Comparison of ENCODE assay signal across 28 cellular contexts in genomic region chr2:48567671-48568070, GRCh38. TPM values are rescaled to one million over a fixed set of nuclear protein-coding genes. Genes with fewer than 3 reads are reported as not detected.
DNase-seq lines count a peak whose midpoint lies in the region; ATAC-seq, FAIRE-seq and TF ChIP-seq lines count a peak whose summit lies in the region.
"Had no signal": no experiment of that assay in that cellular context is flagged by ENCODE, and none has a peak within 500 bp of the region (broad histone marks: within the 10 kb centered on the region; RNA-seq: fewer than 3 reads in every experiment).

No MANE protein-coding gene starts in this region.

- no peak overlapping the region for H3K27ac Mint-ChIP-seq in type B pancreatic cell
- H3K27ac Mint-ChIP-seq: activated CD4-positive, alpha-beta T cell treated with anti-CD3 and anti-CD28 coated beads, Interleukin-2, amount 10 ng/mL, durations not matched to agents 7 days and 5 days; activated naive CD4-positive, alpha-beta T cell treated with anti-CD3 and anti-CD28 coated beads, Interleukin-2, amount 10 ng/mL, durations not matched to agents 7 days and 5 days; WTC11 had no signal

- H3K4me1 ChIP-seq in skeletal muscle tissue (ENCODE audit: control insufficient read depth in 3 of 3, insufficient read depth in 3 of 3, low read length in 3 of 3) (no peaks in the 10 kb centered on the region), aorta (ENCODE audit: control insufficient read depth in 1 of 2, insufficient read depth in 2 of 2, low read length in 2 of 2) (peaks cover 0 to 9% of the 10 kb centered on the region in 2 donors)
- H3K4me1 ChIP-seq: psoas muscle had no signal

- no peaks in the 10 kb centered on the region for H3K27me3 Mint-ChIP-seq in type B pancreatic cell
- H3K27me3 Mint-ChIP-seq: activated CD4-positive, alpha-beta T cell treated with anti-CD3 and anti-CD28 coated beads, Interleukin-2, amount 10 ng/mL, durations not matched to agents 7 days and 5 days; CD4-positive, alpha-beta memory T cell had no signal

- intact Hi-C loops in aorta (cut with DNase I), result no loop called here

- H3K9me3 ChIP-seq in skeletal muscle tissue (ENCODE audit: control insufficient read depth in 3 of 3, low read length in 3 of 3) (no peaks in the 10 kb centered on the region), aorta (ENCODE audit: control insufficient read depth, low read length) (no peaks in the 10 kb centered on the region)
- H3K9me3 ChIP-seq: psoas muscle, SJCRH30 had no signal

- TF ChIP-seq POLR2A in H54 (IDR thresholded peaks at IDR 0.05; ENCODE audit: low read depth, low read length), result no peak

- WGBS in aorta, 2 donors, result 60 to 81% methylated on average over 4 of the region's 4 CpGs

- ATAC-seq in aorta (ENCODE audit: low FRiP score), result no peak
- ATAC-seq: psoas muscle, WTC11 had no signal

- peaks cover 14% of the 10 kb centered on the region for H3K36me3 Mint-ChIP-seq in type B pancreatic cell
- H3K36me3 Mint-ChIP-seq: activated naive CD4-positive, alpha-beta T cell treated with anti-CD3 and anti-CD28 coated beads, Interleukin-2, amount 10 ng/mL, durations not matched to agents 7 days and 5 days; CD4-positive, alpha-beta memory T cell had no signal

- no peak overlapping the region for H3K27ac ChIP-seq in brain microvascular endothelial cell
- H3K27ac ChIP-seq in skeletal muscle tissue (ENCODE audit: low read depth, low read length), result peak overlapping the region; percentile 39
- H3K27ac ChIP-seq in aorta (ENCODE audit: low read depth in 1 of 2, low read length in 2 of 2), result no peak overlapping the region
- H3K27ac ChIP-seq: dorsolateral prefrontal cortex, psoas muscle, SJCRH30 had no signal

- H3K27me3 ChIP-seq in brain microvascular endothelial cell (replicated peaks) (no peaks in the 10 kb centered on the region), skeletal muscle tissue (ENCODE audit: control insufficient read depth in 3 of 3, insufficient read depth in 3 of 3, low read length in 3 of 3) (no peaks in the 10 kb centered on the region), aorta (ENCODE audit: control insufficient read depth in 1 of 2, insufficient read depth in 2 of 2, low read length in 1 of 2) (no peaks in the 10 kb centered on the region)
- H3K27me3 ChIP-seq: dorsolateral prefrontal cortex, SJCRH30 had no signal

- TF ChIP-seq CTCF in AG10803 (conservative IDR thresholded peaks at IDR 0.05; ENCODE audit: low read length) (no peak), brain microvascular endothelial cell (IDR thresholded peaks at IDR 0.05; ENCODE audit: low read depth, low read length, missing control alignments) (no peak), type B pancreatic cell (conservative IDR thresholded peaks at IDR 0.05) (no peak)

- no peak overlapping the region for H3K9ac ChIP-seq in skeletal muscle tissue (ENCODE audit: low read depth in 1 of 3, low read length in 3 of 3)

- no peaks in the 10 kb centered on the region for H3K9me3 Mint-ChIP-seq in type B pancreatic cell
- H3K9me3 Mint-ChIP-seq: activated CD4-positive, alpha-beta T cell treated with anti-CD3 and anti-CD28 coated beads, Interleukin-2, amount 10 ng/mL, durations not matched to agents 7 days and 5 days; activated naive CD4-positive, alpha-beta T cell treated with anti-CD3 and anti-CD28 coated beads, Interleukin-2, amount 10 ng/mL, durations not matched to agents 7 days and 5 days; CD4-positive, alpha-beta memory T cell; WTC11 had no signal

- H3K4me3 ChIP-seq in AG10803 (ENCODE audit: low read length) (no peak overlapping the region), brain microvascular endothelial cell (ENCODE audit: low read depth, low read length) (no peak overlapping the region), skeletal muscle tissue (ENCODE audit: low read length in 3 of 3) (no peak overlapping the region), aorta (ENCODE audit: low read length in 2 of 2) (no peak overlapping the region)
- H3K4me3 ChIP-seq: dorsolateral prefrontal cortex, lung, psoas muscle, SJCRH30, skin epidermis had no signal

- in situ Hi-C loops in brain microvascular endothelial cell (cut with HindIII; ENCODE audit: low pct_ligation_motif_present, low sequenced_read_pairs), result no loop called here

- no peak overlapping the region for H3K4me3 Mint-ChIP-seq in type B pancreatic cell
- H3K4me3 Mint-ChIP-seq: activated CD4-positive, alpha-beta T cell treated with anti-CD3 and anti-CD28 coated beads, Interleukin-2, amount 10 ng/mL, durations not matched to agents 7 days and 5 days; activated naive CD4-positive, alpha-beta T cell treated with anti-CD3 and anti-CD28 coated beads, Interleukin-2, amount 10 ng/mL, durations not matched to agents 7 days and 5 days; CD4-positive, alpha-beta memory T cell; WTC11 had no signal

- FAIRE-seq in frontal cortex (lab: Jason Lieb, UNC) (no peak), H54 (lab: Jason Lieb, UNC) (no peak)
- FAIRE-seq: GM12891 had no signal

- H3K36me3 ChIP-seq in brain microvascular endothelial cell (replicated peaks) (no peaks in the 10 kb centered on the region), skeletal muscle tissue (ENCODE audit: control insufficient read depth in 3 of 3, insufficient read depth in 3 of 3, low read length in 3 of 3) (no peaks in the 10 kb centered on the region), aorta (ENCODE audit: control insufficient read depth in 1 of 2, insufficient read depth in 2 of 2, low read length in 1 of 2) (no peaks in the 10 kb centered on the region)
- H3K36me3 ChIP-seq: SJCRH30 had no signal

- H3K4me1 Mint-ChIP-seq in type B pancreatic cell (ENCODE audit: unreplicated experiment), result peaks cover 24% of the 10 kb centered on the region
- H3K4me1 Mint-ChIP-seq: activated naive CD4-positive, alpha-beta T cell treated with anti-CD3 and anti-CD28 coated beads, Interleukin-2, amount 10 ng/mL, durations not matched to agents 7 days and 5 days; CD4-positive, alpha-beta memory T cell had no signal

- DNase-seq in AG10803 (ENCODE audit: low read depth) (peak; percentile 21), brain microvascular endothelial cell (peak; percentile 11), left kidney (ENCODE audit: low read depth, low spot score) (peak; percentile 41), frontal cortex (ENCODE audit: low spot score in 2 of 2) (no peak), type B pancreatic cell (ENCODE audit: extremely low spot score, unreplicated experiment) (no peak), aorta (no peak), H54 (ENCODE audit: insufficient read length, low spot score) (no peak)
- DNase-seq: activated CD4-positive, alpha-beta T cell treated with anti-CD3 and anti-CD28 coated beads, Interleukin-2, amount 10 ng/mL, durations not matched to agents 7 days and 5 days; activated naive CD4-positive, alpha-beta T cell treated with anti-CD3 and anti-CD28 coated beads, Interleukin-2, amount 10 ng/mL, durations not matched to agents 7 days and 5 days; AML-193; CD4-positive, alpha-beta memory T cell; DMS 273 treated with DMSO at 0.1 percent for 48 hours; dorsolateral prefrontal cortex; head of caudate nucleus; kidney glomerular epithelial cell; NCI-H1436; NCI-H446 treated with DMSO at 0.1 percent for 48 hours; NCI-H82; psoas muscle; SJCRH30; stimulated activated CD4-positive, alpha-beta T cell treated with anti-CD3 and anti-CD28 coated beads, Interleukin-2, amount 100 ng/mL, for 24 hours; substantia nigra had no signal

RNA-seq across cellular contexts. Expression of gene STON1, which starts 37.7 kb away (rescaled TPM):
- total RNA-seq in skeletal muscle tissue (13.0 TPM), frontal cortex (3.7 TPM), type B pancreatic cell (ENCODE audit: low replicate concordance) (4.3 and 15.7 TPM in 2 replicates), aorta (10 to 100 TPM; 27.5 to 28.6 TPM)
- polyA plus RNA-seq in aorta, result 10 to 100 TPM; 12.8 to 22.2 TPM

RNA-seq across cellular contexts. Expression of gene GTF2A1L, which starts 50.0 kb away (rescaled TPM):
- not detected for total RNA-seq in skeletal muscle tissue
- not detected for total RNA-seq in frontal cortex
- not detected in 2 replicates for total RNA-seq in type B pancreatic cell (ENCODE audit: low replicate concordance)
- total RNA-seq in aorta, result not detected
- 10 to 100 TPM in 1 of 2 donors, not detected in 1; 11.7 TPM for polyA plus RNA-seq in aorta
- total RNA-seq: A172; activated CD4-positive, alpha-beta T cell treated with anti-CD3 and anti-CD28 coated beads, Interleukin-2, amount 10 ng/mL, durations not matched to agents 7 days and 5 days; CD4-positive, alpha-beta memory T cell; WTC11 had no signal
- polyA plus RNA-seq: CD4-positive, alpha-beta memory T cell had no signal

Comparison
In these comparisons a context has a peak if more than half of its experiments do, and no peak if none do; other contexts are left out.
1. DNase-seq: peak in AG10803 (single experiment), brain microvascular endothelial cell (single experiment) and left kidney (single experiment); none in frontal cortex (0 of 2), type B pancreatic cell (single experiment), aorta (0 of 2) and H54 (single experiment).